In genomic region chr9:122092611-122093506, GRCh38 we compare ENCODE assay signal across 1 cellular context.
TF ChIP-seq lines count a peak whose summit lies in the region.

Gene TTLL11, minus strand, starts transcription at chr9:122093308. Its CDS starts 160 bp downstream, at chr9:122093148.

TF ChIP-seq in HepG2, 621 proteins besides CTCF, POLR2A, EP300 and RAD21 (continued from another document and continues in another):
- TF ChIP-seq GMEB1 (CRISPR knock-in tag; IDR thresholded peaks at IDR 0.05; ENCODE audit: borderline replicate concordance) (peak; percentile 71; the same call in 1 of the 2 replicates), ZFYVE20 (CRISPR knock-in tag; IDR thresholded peaks at IDR 0.05; ENCODE audit: borderline replicate concordance, low read depth) (peak; percentile 53; the same call in 1 of the 2 replicates), HOMEZ (CRISPR knock-in tag; IDR thresholded peaks at IDR 0.05; ENCODE audit: low read depth) (peak; percentile 74), JDP2 (CRISPR knock-in tag; IDR thresholded peaks at IDR 0.05; ENCODE audit: borderline replicate concordance) (no peak), POGK (CRISPR knock-in tag; conservative IDR thresholded peaks at IDR 0.05) (peak; percentile 63; the same call in 1 of the 2 replicates), JUND (CRISPR knock-in tag; IDR thresholded peaks at IDR 0.05) (peak; percentile 4), ZNF607 (CRISPR knock-in tag; IDR thresholded peaks at IDR 0.05; ENCODE audit: borderline replicate concordance) (peak; percentile 59; the same call in 1 of the 2 replicates), RARA (CRISPR knock-in tag; IDR thresholded peaks at IDR 0.05) (no peak), ZNF280D (CRISPR knock-in tag; IDR thresholded peaks at IDR 0.05) (peak; percentile 83), HMGA1 (CRISPR knock-in tag; conservative IDR thresholded peaks at IDR 0.05) (no peak), KDM5A (IDR thresholded peaks at IDR 0.05; ENCODE audit: borderline replicate concordance, low read length) (no peak; the same call in 1 of the 2 replicates), FOSL2 (CRISPR knock-in tag; IDR thresholded peaks at IDR 0.05) (peak; percentile 66), ZIK1 (CRISPR knock-in tag; IDR thresholded peaks at IDR 0.05; ENCODE audit: borderline replicate concordance, low read depth) (no peak), CREBL2 (CRISPR knock-in tag; IDR thresholded peaks at IDR 0.05; ENCODE audit: borderline replicate concordance) (no peak), TOPORS (CRISPR knock-in tag; IDR thresholded peaks at IDR 0.05) (peak; percentile 61), ZNF563 (CRISPR knock-in tag; IDR thresholded peaks at IDR 0.05) (peak; percentile 72; the same call in 1 of the 2 replicates), ELF1 (CRISPR knock-in tag; IDR thresholded peaks at IDR 0.05) (peak; percentile 58), HNRNPLL (IDR thresholded peaks at IDR 0.05; ENCODE audit: low read depth, low read length, poor library complexity, severe bottlenecking) (peak; percentile 22), HCFC1 (IDR thresholded peaks at IDR 0.05; ENCODE audit: low read depth, low read length) (peak; percentile 91), TMF1 (CRISPR knock-in tag; IDR thresholded peaks at IDR 0.05; ENCODE audit: low read depth) (peak; percentile 83; the same call in 1 of the 2 replicates), RORA (CRISPR knock-in tag; IDR thresholded peaks at IDR 0.05) (no peak), STAG1 (CRISPR knock-in tag; IDR thresholded peaks at IDR 0.05) (no peak), TFDP2 (CRISPR knock-in tag; IDR thresholded peaks at IDR 0.05) (peak; percentile 29; the same call in 1 of the 2 replicates), SYNCRIP (IDR thresholded peaks at IDR 0.05; ENCODE audit: insufficient read depth, low read depth, low read length) (no peak), ZNF367 (CRISPR knock-in tag; IDR thresholded peaks at IDR 0.05; ENCODE audit: borderline replicate concordance) (no peak), CCAR2 (optimal IDR thresholded peaks at IDR 0.05; ENCODE audit: low read depth, low read length) (no peak), NFIC (IDR thresholded peaks at IDR 0.05; ENCODE audit: low read length) (no peak), ZNF841 (CRISPR knock-in tag; IDR thresholded peaks at IDR 0.05; ENCODE audit: borderline replicate concordance) (no peak), CCDC6 (CRISPR knock-in tag; IDR thresholded peaks at IDR 0.05) (peak; percentile 64), ZNF580 (CRISPR knock-in tag; IDR thresholded peaks at IDR 0.05; ENCODE audit: borderline replicate concordance, low read depth) (peak; percentile 80; the same call in 1 of the 2 replicates), ZNF275 (CRISPR knock-in tag; IDR thresholded peaks at IDR 0.05; ENCODE audit: borderline replicate concordance) (peak; percentile 58; the same call in 1 of the 2 replicates), E2F5 (CRISPR knock-in tag; conservative IDR thresholded peaks at IDR 0.05) (no peak), KLF9 (CRISPR knock-in tag; IDR thresholded peaks at IDR 0.05; ENCODE audit: low read depth) (peak; percentile 93; the same call in 1 of the 2 replicates), XRCC5 (optimal IDR thresholded peaks at IDR 0.05; ENCODE audit: low read length) (no peak), FOXC1 (CRISPR knock-in tag; IDR thresholded peaks at IDR 0.05; ENCODE audit: borderline replicate concordance) (0 out of 2 replicates have a peak, but pooled peaks have one; percentile 6), ETS1 (CRISPR knock-in tag; IDR thresholded peaks at IDR 0.05) (peak; percentile 37; the same call in 1 of the 2 replicates), ZBTB2 (CRISPR knock-in tag; IDR thresholded peaks at IDR 0.05; ENCODE audit: low read depth) (peak; percentile 67; the same call in 1 of the 2 replicates), IRF1 (CRISPR knock-in tag; IDR thresholded peaks at IDR 0.05; ENCODE audit: low read depth) (no peak), ZBTB38 (CRISPR knock-in tag; IDR thresholded peaks at IDR 0.05) (peak; percentile 69), SALL1 (CRISPR knock-in tag; IDR thresholded peaks at IDR 0.05) (peak; percentile 83), PLRG1 (conservative IDR thresholded peaks at IDR 0.05) (no peak), ZNF431 (CRISPR knock-in tag; IDR thresholded peaks at IDR 0.05; ENCODE audit: borderline replicate concordance, low read depth) (peak; percentile 51; the same call in 1 of the 2 replicates), ZKSCAN1 (IDR thresholded peaks at IDR 0.05; ENCODE audit: low read length) (no peak)
